ENCODE assay signal across 24 cellular contexts in the genomic region with DNA sequence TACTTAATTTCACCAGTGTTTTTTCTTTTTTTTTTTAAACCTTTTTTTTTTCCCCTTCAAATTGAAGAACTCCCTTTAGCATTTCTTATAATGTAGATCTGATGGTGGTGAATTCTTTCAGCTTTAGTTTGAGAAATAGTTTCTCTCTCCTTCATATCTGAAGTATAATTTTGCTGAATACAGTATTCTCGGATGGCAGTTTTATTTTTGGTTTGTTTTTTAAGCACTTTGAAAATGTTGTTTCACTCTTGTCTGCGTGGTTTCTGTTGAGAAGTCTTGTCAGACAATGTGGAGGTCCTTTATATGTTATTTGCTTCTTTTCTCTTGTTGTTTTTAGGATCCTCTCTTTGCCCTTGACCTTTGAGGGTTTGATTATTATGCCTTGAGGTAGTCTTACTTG.
"Had no signal": no experiment of that assay in that cellular context is flagged by ENCODE, and none has a peak within 500 bp of the region (broad histone marks: within the 10 kb centered on the region; RNA-seq: fewer than 3 reads in every experiment).

No MANE protein-coding gene starts in this region.

- H3K27ac ChIP-seq: brain microvascular endothelial cell, cardiac muscle cell, SK-N-MC, VCaP had no signal

- H3K27me3 ChIP-seq: brain microvascular endothelial cell, cardiac muscle cell had no signal

- DNase-seq: activated CD4-positive, alpha-beta memory T cell treated with anti-CD3 and anti-CD28 coated beads for 36 hours; activated CD4-positive, alpha-beta T cell treated with anti-CD3 and anti-CD28 coated beads, Interleukin-2, amount 10 ng/mL, durations not matched to agents 7 days and 5 days; activated CD4-positive, CD25-positive, alpha-beta regulatory T cell; activated CD8-positive, alpha-beta memory T cell treated with anti-CD3 and anti-CD28 coated beads for 24 hours; activated effector memory CD4-positive, alpha-beta T cell treated with anti-CD3 and anti-CD28 coated beads, Interleukin-2, amount 50 U/mL, for 16 hours; activated naive CD4-positive, alpha-beta T cell treated with Interleukin-2 at 50 U/mL for 16 hours; activated naive CD8-positive, alpha-beta T cell treated with anti-CD3 and anti-CD28 coated beads, Interleukin-2, amount 50 U/mL, for 24 hours; activated T-cell treated with anti-CD3 and anti-CD28 coated beads, Interleukin-2, amount 50 U/mL, for 4 hours; amygdala; brain microvascular endothelial cell; NCI-H1105 treated with DMSO at 0.1 percent for 48 hours; NCI-H1436 treated with DMSO at 0.1 percent for 48 hours; NCI-H187; NCI-H2081; NCI-H510A treated with DMSO at 0.1 percent for 48 hours; NCI-H69; SIG-M5; T-cell; T-helper 2 cell; T1000 had no signal

- H3K36me3 ChIP-seq: brain microvascular endothelial cell, cardiac muscle cell had no signal

- H3K27ac Mint-ChIP-seq: activated CD4-positive, alpha-beta memory T cell treated with anti-CD3 and anti-CD28 coated beads for 36 hours; activated CD4-positive, alpha-beta T cell treated with anti-CD3 and anti-CD28 coated beads, Interleukin-2, amount 10 ng/mL, durations not matched to agents 7 days and 5 days; activated naive CD4-positive, alpha-beta T cell treated with anti-CD3 and anti-CD28 coated beads, Interleukin-2, amount 50 U/mL, for 72 hours; activated naive CD8-positive, alpha-beta T cell treated with anti-CD3 and anti-CD28 coated beads, Interleukin-2, amount 50 U/mL, for 24 hours; T-cell had no signal

- H3K4me3 ChIP-seq: cardiac muscle cell, SK-N-MC had no signal

- ATAC-seq: activated naive CD4-positive, alpha-beta T cell treated with anti-CD3 and anti-CD28 coated beads, Interleukin-2, amount 50 U/mL, for 72 hours; activated naive CD8-positive, alpha-beta T cell treated with anti-CD3 and anti-CD28 coated beads, Interleukin-2, amount 50 U/mL, for 24 hours; activated T-cell treated with anti-CD3 and anti-CD28 coated beads, Interleukin-2, amount 50 U/mL, for 4 hours; T-cell had no signal

- H3K4me3 Mint-ChIP-seq: activated CD4-positive, alpha-beta memory T cell treated with anti-CD3 and anti-CD28 coated beads for 36 hours; activated CD4-positive, alpha-beta T cell treated with anti-CD3 and anti-CD28 coated beads, Interleukin-2, amount 10 ng/mL, durations not matched to agents 7 days and 5 days; activated naive CD8-positive, alpha-beta T cell treated with anti-CD3 and anti-CD28 coated beads, Interleukin-2, amount 50 U/mL, for 24 hours; activated T-cell treated with anti-CD3 and anti-CD28 coated beads, Interleukin-2, amount 50 U/mL, for 4 hours; T-cell had no signal

- H3K4me1 Mint-ChIP-seq: activated naive CD8-positive, alpha-beta T cell treated with anti-CD3 and anti-CD28 coated beads, Interleukin-2, amount 50 U/mL, for 24 hours; T-cell had no signal

- H3K27me3 Mint-ChIP-seq: activated CD4-positive, alpha-beta memory T cell treated with anti-CD3 and anti-CD28 coated beads for 36 hours; activated CD4-positive, alpha-beta T cell treated with anti-CD3 and anti-CD28 coated beads, Interleukin-2, amount 10 ng/mL, durations not matched to agents 7 days and 5 days; activated naive CD8-positive, alpha-beta T cell treated with anti-CD3 and anti-CD28 coated beads, Interleukin-2, amount 50 U/mL, for 24 hours; T-cell had no signal
